6 cellular contexts compared by ENCODE assay signal in genomic region chr21:16965424-16965823, GRCh38.
"Had no signal": no experiment of that assay in that cellular context is flagged by ENCODE, and none has a peak within 500 bp of the region (broad histone marks: within the 10 kb centered on the region; RNA-seq: fewer than 3 reads in every experiment).

No MANE protein-coding gene starts in this region.

- H3K4me3 ChIP-seq: K562 had no signal

- H3K27ac ChIP-seq: HL-60, KMS-11 had no signal

- DNase-seq: IMR-90, KBM-7, KG1 had no signal
